ENCODE assay signal across 22 cellular contexts in genomic region chr17:35738519-35739133, GRCh38. TPM values are rescaled to one million over a fixed set of nuclear protein-coding genes. Genes with fewer than 3 reads are reported as not detected.
A peak's percentile ranks its signal among the peaks of the same experiment; 100 is the strongest.
DNase-seq lines count a peak whose midpoint lies in the region; ATAC-seq and TF ChIP-seq lines count a peak whose summit lies in the region.
"Had no signal": no experiment of that assay in that cellular context is flagged by ENCODE, and none has a peak within 500 bp of the region (broad histone marks: within the 10 kb centered on the region; RNA-seq: fewer than 3 reads in every experiment).

No MANE protein-coding gene starts in this region.

- peaks cover 0 to 13% (median 11%) of the 10 kb centered on the region in 10 experiments; a peak in 16 of 20 replicates for H3K4me1 ChIP-seq in BLaER1 treated with 17β-estradiol and CSF1 and Interleukin-3, amounts not matched to agents 10 nM and 100 nM

- no peaks in the 10 kb centered on the region for H3K9me3 ChIP-seq in BLaER1 treated with 17β-estradiol and CSF1 and Interleukin-3, amounts not matched to agents 10 nM and 100 nM (replicated peaks in 1 of 11)
- no peaks in the 10 kb centered on the region for H3K9me3 ChIP-seq in T-helper 17 cell (ENCODE audit: control insufficient read depth, low read length, poor library complexity, severe bottlenecking)
- H3K9me3 ChIP-seq: BLaER1 had no signal

- H3K27me3 Mint-ChIP-seq in osteocyte (ENCODE audit: unreplicated experiment) (peaks cover 30% of the 10 kb centered on the region), T-helper 17 cell (peaks cover 34% of the 10 kb centered on the region)

- no peak for TF ChIP-seq CTCF in GM13976 (IDR thresholded peaks at IDR 0.05; ENCODE audit: borderline replicate concordance, control extremely low read depth, extremely low read depth, insufficient read depth, missing control alignments)
- no peak for TF ChIP-seq CTCF in coronary artery (IDR thresholded peaks at IDR 0.05)
- no peak for TF ChIP-seq CTCF in osteocyte (IDR thresholded peaks at IDR 0.05)

- H3K36me3 Mint-ChIP-seq in osteocyte (ENCODE audit: unreplicated experiment) (no peaks in the 10 kb centered on the region), T-helper 17 cell (ENCODE audit: low read depth) (peaks cover 3% of the 10 kb centered on the region)
- H3K36me3 Mint-ChIP-seq: CD8-positive, alpha-beta T cell had no signal

- no peak for ATAC-seq in T-helper 17 cell
- ATAC-seq: CD8-positive, alpha-beta T cell; GM23338; HepG2 had no signal

- no peaks in the 10 kb centered on the region for H3K9me3 Mint-ChIP-seq in osteocyte (ENCODE audit: unreplicated experiment)
- H3K9me3 Mint-ChIP-seq: CD8-positive, alpha-beta T cell had no signal

- peaks cover 0 to 65% (median 19%) of the 10 kb centered on the region in 11 experiments; a peak in 12 of 22 replicates for H4K20me1 ChIP-seq in BLaER1 treated with 17β-estradiol and CSF1 and Interleukin-3, amounts not matched to agents 10 nM and 100 nM

- H3K4me1 Mint-ChIP-seq in osteocyte (ENCODE audit: unreplicated experiment) (peaks cover 10% of the 10 kb centered on the region), T-helper 17 cell (peaks cover 9% of the 10 kb centered on the region)

- no peak overlapping the region for H3K9ac ChIP-seq in BLaER1 treated with 17β-estradiol and CSF1 and Interleukin-3, amounts not matched to agents 10 nM and 100 nM
- H3K9ac ChIP-seq: BLaER1 had no signal

- H3K36me3 ChIP-seq in BLaER1 treated with 17β-estradiol and CSF1 and Interleukin-3, amounts not matched to agents 10 nM and 100 nM, result no peaks in the 10 kb centered on the region; a peak in 1 of 22 replicates

- no peak overlapping the region for H3K27ac ChIP-seq in BLaER1 treated with 17β-estradiol and CSF1 and Interleukin-3, amounts not matched to agents 10 nM and 100 nM
- H3K27ac ChIP-seq in coronary artery, result no peak overlapping the region
- H3K27ac ChIP-seq: BLaER1 had no signal

- H3K27ac Mint-ChIP-seq in osteocyte (ENCODE audit: unreplicated experiment) (no peak overlapping the region), T-helper 17 cell (no peak overlapping the region)
- H3K27ac Mint-ChIP-seq: CD8-positive, alpha-beta T cell; GM23338; H9 had no signal

- DNase-seq in GM13976 (ENCODE audit: low spot score), result peak; percentile 30
- DNase-seq in coronary artery (ENCODE audit: low spot score), result peak; percentile 53
- DNase-seq in posterior vena cava (ENCODE audit: low spot score), result peak; percentile 24
- no peak for DNase-seq in osteocyte (ENCODE audit: extremely low spot score, unreplicated experiment)
- DNase-seq in stimulated activated CD4-positive, alpha-beta T cell treated with anti-CD3 and anti-CD28 coated beads, Interleukin-2, amount 100 ng/mL, for 48 hours, result no peak
- DNase-seq in T-helper 17 cell, result no peak
- no peak for DNase-seq in occipital lobe (lab: John Stamatoyannopoulos, UW)
- DNase-seq: 8988T; Calu3; CD8-positive, alpha-beta T cell; DMS 273 treated with DMSO at 0.1 percent for 48 hours; DMS53; DND-41; EL; H9; KG1 had no signal

- H3K4me3 ChIP-seq in BLaER1 treated with 17β-estradiol and CSF1 and Interleukin-3, amounts not matched to agents 10 nM and 100 nM, result no peak overlapping the region
- H3K4me3 ChIP-seq in coronary artery, result no peak overlapping the region
- H3K4me3 ChIP-seq: BLaER1, GM23338 had no signal

- intact Hi-C loops in posterior vena cava (cut with DNase I), result no loop called here

- no peak overlapping the region for H3K4me3 Mint-ChIP-seq in osteocyte (ENCODE audit: unreplicated experiment)
- H3K4me3 Mint-ChIP-seq in T-helper 17 cell, result no peak overlapping the region
- H3K4me3 Mint-ChIP-seq: CD8-positive, alpha-beta T cell; GM23338; H9 had no signal

- in situ Hi-C loops in GM13976 (cut with MboI; ENCODE audit: low sequenced_read_pairs, unreplicated experiment), result loop anchor here (25.0 kb wide), 2 partner anchors 426 to 576 kb away; no protein-coding TSS in a partner anchor

- H3K4me2 ChIP-seq in BLaER1 treated with 17β-estradiol and CSF1 and Interleukin-3, amounts not matched to agents 10 nM and 100 nM, result peak overlapping the region in 8 of 11 experiments; percentile 3 to 46 (median 24); a peak in 10 of 22 replicates
- H3K4me2 ChIP-seq: BLaER1, GM23338 had no signal

- H3K27me3 ChIP-seq in BLaER1 treated with 17β-estradiol and CSF1 and Interleukin-3, amounts not matched to agents 10 nM and 100 nM, result peaks cover 36 to 51% (median 40%) of the 10 kb centered on the region in 11 experiments

RNA-seq across cellular contexts. Expression of gene RASL10B, which starts 7.2 kb away (rescaled TPM):
- total RNA-seq in posterior vena cava (1 to 10 TPM; 1.1 to 2.3 TPM), osteocyte (15.6 and 16.2 TPM in 2 replicates), T-helper 17 cell (under 1 TPM; 0.10 to 0.50 TPM), occipital lobe (5.1 TPM)

RNA-seq across cellular contexts. Expression of gene GAS2L2, which starts 14.4 kb away (rescaled TPM):
- total RNA-seq in posterior vena cava, result not detected
- not detected in 2 replicates for total RNA-seq in osteocyte
- total RNA-seq in T-helper 17 cell, result not detected
- 0.16 TPM for total RNA-seq in occipital lobe
- total RNA-seq: A673, Calu3, G401, GM23338, H9, HepG2 had no signal

RNA-seq across cellular contexts. Expression of gene C17orf50, which starts 22.1 kb away (rescaled TPM):
- total RNA-seq in posterior vena cava (not detected), osteocyte (not detected in 2 replicates), T-helper 17 cell (not detected), occipital lobe (not detected)
- total RNA-seq: A673; Calu3; CD8-positive, alpha-beta T cell; G401; H9; HepG2 had no signal

RNA-seq across cellular contexts. Expression of gene MMP28, which starts 56.8 kb away (rescaled TPM):
- total RNA-seq in posterior vena cava, result 10 to 100 TPM in 1 of 2 donors, 1 to 10 TPM in 1; 8.8 to 18.2 TPM
- total RNA-seq in osteocyte, result 0.73 and 0.75 TPM in 2 replicates
- under 1 TPM in 1 of 2 donors, not detected in 1; 0.44 TPM for total RNA-seq in T-helper 17 cell
- total RNA-seq in occipital lobe, result 8.9 TPM
- total RNA-seq: A673, Calu3, G401, GM23338, H9, HepG2 had no signal

Comparison
In these comparisons a context has a peak if more than half of its experiments do, and no peak if none do; other contexts are left out.
1. DNase-seq: peak in GM13976 (single experiment), coronary artery (single experiment) and posterior vena cava (single experiment); none in osteocyte (single experiment), stimulated activated CD4-positive, alpha-beta T cell treated with anti-CD3 and anti-CD28 coated beads, Interleukin-2, amount 100 ng/mL, for 48 hours (0 of 2), T-helper 17 cell (0 of 3) and occipital lobe (single experiment).